In genomic region chr6:44297063-44298038, GRCh38 we compare ENCODE assay signal across 8 cellular contexts. TPM values are rescaled to one million over a fixed set of nuclear protein-coding genes. Genes with fewer than 3 reads are reported as not detected.
DNase-seq lines count a peak whose midpoint lies in the region; ATAC-seq, FAIRE-seq and TF ChIP-seq lines count a peak whose summit lies in the region.

No MANE protein-coding gene starts in this region.

- peak overlapping the region; percentile 45; the same call in 1 of the 2 replicates for H3K27ac ChIP-seq in VCaP
- H3K27ac ChIP-seq in keratinocyte (ENCODE audit: control insufficient read depth, insufficient read depth, low read length): no peak overlapping the region

- dilution Hi-C loops in keratinocyte (cut with MboI; ENCODE audit: extremely low pct_ligation_motif_present, low sequenced_read_pairs): no loop called here

- ATAC-seq in GM21576 (IDR thresholded peaks at IDR 0.05; ENCODE audit: unreplicated experiment): no peak

- peaks cover 18 to 19% of the 10 kb centered on the region in 2 experiments for H3K36me3 ChIP-seq in keratinocyte (ENCODE audit: control insufficient read depth in 2 of 2, extremely low read depth in 1 of 2, insufficient read depth in 2 of 2, low read length in 2 of 2)

- H3K4me1 ChIP-seq in keratinocyte (ENCODE audit: control insufficient read depth, extremely low read depth, insufficient read depth, low read length): peaks cover 7% of the 10 kb centered on the region

- peaks cover 2% of the 10 kb centered on the region for H3K9me1 ChIP-seq in keratinocyte (ENCODE audit: control insufficient read depth, extremely low read depth, insufficient read depth, low read length)

- peaks cover 39% of the 10 kb centered on the region for H3K27me3 ChIP-seq in keratinocyte (ENCODE audit: control insufficient read depth, extremely low read depth, insufficient read depth, low read length)

- H3K79me2 ChIP-seq in keratinocyte (ENCODE audit: control insufficient read depth, insufficient read depth, low read length): no peaks in the 10 kb centered on the region

- no peaks in the 10 kb centered on the region for H3K9me3 ChIP-seq in keratinocyte (ENCODE audit: control insufficient read depth, low read depth, low read length)

- no peak for FAIRE-seq in keratinocyte (lab: Jason Lieb, UNC)

- DNase-seq in SIG-M5 treated with dmso at 0.1 percent for 504 hours (lab: John Stamatoyannopoulos, UW; ENCODE audit: unreplicated experiment) (peak; percentile 12), SIG-M5 (lab: John Stamatoyannopoulos, UW) (no peak), cardiac fibroblast (ENCODE audit: low read depth in 2 of 2) (peak; percentile 30 to 35), keratinocyte (ENCODE audit: low read depth, low spot score) (no peak), AML-193 (lab: John Stamatoyannopoulos, UW) (no peak)
- DNase-seq in stimulated activated CD4-positive, alpha-beta T cell treated with anti-CD3 and anti-CD28 coated beads, Interleukin-1b, Interleukin-23, amount 100 ng/mL, for 24 hours (ENCODE audit: low read depth in 4 of 4, low spot score in 1 of 4): peak; percentile 25 to 57 (median 42)

- peak overlapping the region; percentile 2 for H3K9ac ChIP-seq in keratinocyte (ENCODE audit: control insufficient read depth, extremely low read depth, insufficient read depth, low read length)

- TF ChIP-seq CTCF in VCaP (conservative IDR thresholded peaks at IDR 0.05) (no peak), cardiac fibroblast (IDR thresholded peaks at IDR 0.05; ENCODE audit: low read depth, low read length) (no peak), keratinocyte (optimal IDR thresholded peaks at IDR 0.05 in 1 of 3, IDR thresholded peaks at IDR 0.05 in 1 of 3, conservative IDR thresholded peaks at IDR 0.05 in 1 of 3; ENCODE audit: extremely low read depth in 1 of 3, insufficient read depth in 2 of 3, low read length in 3 of 3) (no peak)

- peak overlapping the region; percentile 69 for H3K4me2 ChIP-seq in keratinocyte (ENCODE audit: control insufficient read depth, extremely low read depth, insufficient read depth, low read depth, low read length)

- H3K4me3 ChIP-seq in cardiac fibroblast (replicated peaks in 1 of 2; ENCODE audit: low read depth in 2 of 2, low read length in 2 of 2): peak overlapping the region; percentile 46 to 50
- peak overlapping the region; percentile 14 to 48 (median 38) for H3K4me3 ChIP-seq in keratinocyte (ENCODE audit: control insufficient read depth in 2 of 3, extremely low read depth in 1 of 3, insufficient read depth in 2 of 3, low read depth in 1 of 3, low read length in 3 of 3)

- peaks cover 3% of the 10 kb centered on the region for H4K20me1 ChIP-seq in keratinocyte (ENCODE audit: control insufficient read depth, extremely low read depth, insufficient read depth, low read length)

- no peak overlapping the region for H2AFZ ChIP-seq in keratinocyte (ENCODE audit: control insufficient read depth, low read length)

RNA-seq across cellular contexts. Expression of gene AARS2, which starts 15.8 kb away (rescaled TPM):
- polyA plus RNA-seq in keratinocyte: 5.8 to 8.5 TPM (median 5.9 TPM) in 3 replicates
- 3.9 TPM for polyA plus RNA-seq in keratinocyte (2011; ENCODE audit: low read depth)
- 2.1 and 3.8 TPM in 2 replicates for polyA plus RNA-seq in keratinocyte (2011; cell fraction: cytosol; rRNA removed)
- 15.4 and 15.9 TPM in 2 replicates for polyA plus RNA-seq in keratinocyte (2011; cell fraction: nucleus; rRNA removed)
- 3.1 and 7.9 TPM in 2 replicates for polyA plus RNA-seq in keratinocyte (2012; ENCODE audit: low replicate concordance)
- 10.7 to 12.9 TPM (median 12.1 TPM) in 3 replicates for polyA minus RNA-seq in keratinocyte
- 7.9 TPM for polyA minus RNA-seq in keratinocyte (2011; cell fraction: cytosol; rRNA and poly(A)+ RNA removed)
- 19.5 and 19.6 TPM in 2 replicates for polyA minus RNA-seq in keratinocyte (2011; cell fraction: nucleus; rRNA and poly(A)+ RNA removed)

RNA-seq across cellular contexts. Expression of gene TMEM151B, which starts 27.1 kb away (rescaled TPM):
- polyA plus RNA-seq in keratinocyte: not detected in 3 replicates
- not detected for polyA plus RNA-seq in keratinocyte (2011; ENCODE audit: low read depth)
- not detected in 2 replicates for polyA plus RNA-seq in keratinocyte (2011; cell fraction: cytosol; rRNA removed)
- not detected in 2 replicates for polyA plus RNA-seq in keratinocyte (2011; cell fraction: nucleus; rRNA removed)
- 0.25 TPM in 1 of 2 replicates, not detected in the other for polyA plus RNA-seq in keratinocyte (2012; ENCODE audit: low replicate concordance)
- polyA minus RNA-seq in keratinocyte: not detected in 3 replicates
- not detected for polyA minus RNA-seq in keratinocyte (2011; cell fraction: cytosol; rRNA and poly(A)+ RNA removed)
- not detected in 2 replicates for polyA minus RNA-seq in keratinocyte (2011; cell fraction: nucleus; rRNA and poly(A)+ RNA removed)

RNA-seq across cellular contexts. Expression of gene NFKBIE, which starts 32.0 kb away (rescaled TPM):
- 5.7 to 7.3 TPM (median 6.5 TPM) in 3 replicates for polyA plus RNA-seq in keratinocyte
- polyA plus RNA-seq in keratinocyte (2011; ENCODE audit: low read depth): 35.8 TPM
- polyA plus RNA-seq in keratinocyte (2011; cell fraction: cytosol; rRNA removed): 7.2 and 8.8 TPM in 2 replicates
- polyA plus RNA-seq in keratinocyte (2011; cell fraction: nucleus; rRNA removed): 9.3 and 9.9 TPM in 2 replicates
- 8.9 and 12.1 TPM in 2 replicates for polyA plus RNA-seq in keratinocyte (2012; ENCODE audit: low replicate concordance)
- polyA minus RNA-seq in keratinocyte: 4.1 to 5.6 TPM (median 5.1 TPM) in 3 replicates
- 12.7 TPM for polyA minus RNA-seq in keratinocyte (2011; cell fraction: cytosol; rRNA and poly(A)+ RNA removed)
- 3.7 and 5.3 TPM in 2 replicates for polyA minus RNA-seq in keratinocyte (2011; cell fraction: nucleus; rRNA and poly(A)+ RNA removed)

RNA-seq across cellular contexts. Expression of gene SLC35B2, which starts 40.0 kb away (rescaled TPM):
- 69.9 to 118 TPM (median 103 TPM) in 3 replicates for polyA plus RNA-seq in keratinocyte
- polyA plus RNA-seq in keratinocyte (2011; ENCODE audit: low read depth): 11.2 TPM
- 59.9 and 66.5 TPM in 2 replicates for polyA plus RNA-seq in keratinocyte (2011; cell fraction: cytosol; rRNA removed)
- 122 and 149 TPM in 2 replicates for polyA plus RNA-seq in keratinocyte (2011; cell fraction: nucleus; rRNA removed)
- 43.9 and 70.5 TPM in 2 replicates for polyA plus RNA-seq in keratinocyte (2012; ENCODE audit: low replicate concordance)
- polyA minus RNA-seq in keratinocyte: 66.7 to 107 TPM (median 100 TPM) in 3 replicates
- polyA minus RNA-seq in keratinocyte (2011; cell fraction: cytosol; rRNA and poly(A)+ RNA removed): 81.3 TPM
- polyA minus RNA-seq in keratinocyte (2011; cell fraction: nucleus; rRNA and poly(A)+ RNA removed): 64.0 and 74.9 TPM in 2 replicates

RNA-seq across cellular contexts. Expression of gene SPATS1, which starts 45.1 kb away (rescaled TPM):
- not detected in 3 replicates for polyA plus RNA-seq in keratinocyte
- not detected for polyA plus RNA-seq in keratinocyte (2011; ENCODE audit: low read depth)
- polyA plus RNA-seq in keratinocyte (2011; cell fraction: cytosol; rRNA removed): not detected in 2 replicates
- not detected in 2 replicates for polyA plus RNA-seq in keratinocyte (2011; cell fraction: nucleus; rRNA removed)
- not detected in 2 replicates for polyA plus RNA-seq in keratinocyte (2012; ENCODE audit: low replicate concordance)
- not detected in 3 replicates for polyA minus RNA-seq in keratinocyte
- not detected for polyA minus RNA-seq in keratinocyte (2011; cell fraction: cytosol; rRNA and poly(A)+ RNA removed)
- polyA minus RNA-seq in keratinocyte (2011; cell fraction: nucleus; rRNA and poly(A)+ RNA removed): not detected in 2 replicates

Comparison
In these comparisons a context has a peak if more than half of its experiments do, and no peak if none do; other contexts are left out.
1. DNase-seq: peak in SIG-M5 treated with dmso at 0.1 percent for 504 hours (single experiment), cardiac fibroblast (2 of 2) and stimulated activated CD4-positive, alpha-beta T cell treated with anti-CD3 and anti-CD28 coated beads, Interleukin-1b, Interleukin-23, amount 100 ng/mL, for 24 hours (4 of 4); none in SIG-M5 (single experiment), keratinocyte (single experiment) and AML-193 (0 of 2).